8 cellular contexts compared by ENCODE assay signal in genomic region chr17:65100316-65101140, GRCh38. TPM values are rescaled to one million over a fixed set of nuclear protein-coding genes. Genes with fewer than 3 reads are reported as not detected.
A peak's percentile ranks its signal among the peaks of the same experiment; 100 is the strongest.
DNase-seq lines count a peak whose midpoint lies in the region; ATAC-seq, FAIRE-seq and TF ChIP-seq lines count a peak whose summit lies in the region.

No MANE protein-coding gene starts in this region.

- POLR2A ChIA-PET in CD8-positive, alpha-beta T cell (lab: Charles Lee): interaction anchor here (0.6 to 2.3 kb wide), 5 partner anchors 44 to 181 kb away, joined by 3 to 7 read pairs (median 4); partner anchors contain the start of gene LRRC37A3
- POLR2A ChIA-PET in endothelial cell of umbilical vein (lab: Charles Lee): interaction anchor here (1.5 kb wide), 1 partner anchor 125 kb away, joined by 4 read pairs; no protein-coding TSS in a partner anchor

- H3K4me3 ChIP-seq in CD8-positive, alpha-beta T cell (ENCODE audit: low read depth, low read length): peak overlapping the region; percentile 38
- H3K4me3 ChIP-seq in HL-60 (replicated peaks; ENCODE audit: insufficient read depth, low read length): peak overlapping the region; percentile 39
- peak overlapping the region; percentile 20 to 37 (median 32) for H3K4me3 ChIP-seq in endothelial cell of umbilical vein (replicated peaks in 1 of 3; ENCODE audit: insufficient read depth in 1 of 3, low read depth in 1 of 3, low read length in 3 of 3)

- H3K9me3 Mint-ChIP-seq in CD8-positive, alpha-beta T cell: no peaks in the 10 kb centered on the region
- no peaks in the 10 kb centered on the region for H3K9me3 Mint-ChIP-seq in activated CD8-positive, alpha-beta memory T cell treated with anti-CD3 and anti-CD28 coated beads, Interleukin-2, amount 10 ng/mL, durations not matched to agents 7 days and 5 days (ENCODE audit: low read depth)

- CTCF ChIA-PET in CD8-positive, alpha-beta T cell (lab: Charles Lee): interaction anchor here (0.6 to 3.3 kb wide), 33 partner anchors 9 to 567 kb away, joined by 3 to 26 read pairs (median 5); partner anchors contain the start of genes GNA13, LRRC37A3 and RGS9
- CTCF ChIA-PET in activated CD8-positive, alpha-beta memory T cell treated with anti-CD3 and anti-CD28 coated beads, Interleukin-2, amount 10 ng/mL, durations not matched to agents 7 days and 5 days (lab: Charles Lee): interaction anchor here (0.6 to 4.0 kb wide), 44 partner anchors 9 to 456 kb away, joined by 3 to 35 read pairs (median 5); partner anchors contain the start of genes GNA13, LRRC37A3 and RGS9
- CTCF ChIA-PET in endothelial cell of umbilical vein (lab: Charles Lee): interaction anchor here (0.6 to 3.7 kb wide), 44 partner anchors 8 to 173 kb away, joined by 3 to 43 read pairs (median 5); partner anchors contain the start of genes GNA13 and RGS9

- TF ChIP-seq POLR2A in endothelial cell of umbilical vein (IDR thresholded peaks at IDR 0.05; ENCODE audit: low read depth, low read length): no peak

- H3K27me3 ChIP-seq in CD8-positive, alpha-beta T cell (ENCODE audit: insufficient read depth, low read length): no peaks in the 10 kb centered on the region
- H3K27me3 ChIP-seq in HL-60 (ENCODE audit: insufficient read depth, poor library complexity, severe bottlenecking): no peaks in the 10 kb centered on the region
- H3K27me3 ChIP-seq in endothelial cell of umbilical vein (ENCODE audit: control insufficient read depth in 2 of 2, insufficient read depth in 2 of 2, low read length in 2 of 2): peaks cover 0 to 5% of the 10 kb centered on the region in 2 experiments

- peak; percentile 87 for ATAC-seq in CD8-positive, alpha-beta T cell
- ATAC-seq in GM19467 (IDR thresholded peaks at IDR 0.05; ENCODE audit: unreplicated experiment): peak; percentile 66
- ATAC-seq in activated CD8-positive, alpha-beta memory T cell treated with anti-CD3 and anti-CD28 coated beads, Interleukin-2, amount 10 ng/mL, durations not matched to agents 7 days and 5 days: peak; percentile 92

- H3K4me2 ChIP-seq in endothelial cell of umbilical vein (ENCODE audit: insufficient read depth, low read length): peak overlapping the region; percentile 64

- peak overlapping the region; percentile 95 for H2AFZ ChIP-seq in endothelial cell of umbilical vein (ENCODE audit: low read depth, low read length)

- no peaks in the 10 kb centered on the region for H3K27me3 Mint-ChIP-seq in CD8-positive, alpha-beta T cell (ENCODE audit: low read depth)
- H3K27me3 Mint-ChIP-seq in activated CD8-positive, alpha-beta memory T cell treated with anti-CD3 and anti-CD28 coated beads, Interleukin-2, amount 10 ng/mL, durations not matched to agents 7 days and 5 days: peaks cover 5% of the 10 kb centered on the region

- H4K20me1 ChIP-seq in endothelial cell of umbilical vein (replicated peaks; ENCODE audit: control insufficient read depth, extremely low read depth, insufficient read depth, low read length): no peaks in the 10 kb centered on the region

- peaks cover 19% of the 10 kb centered on the region for H3K4me1 Mint-ChIP-seq in CD8-positive, alpha-beta T cell (ENCODE audit: low read depth)
- peaks cover 22% of the 10 kb centered on the region for H3K4me1 Mint-ChIP-seq in activated CD8-positive, alpha-beta memory T cell treated with anti-CD3 and anti-CD28 coated beads, Interleukin-2, amount 10 ng/mL, durations not matched to agents 7 days and 5 days

- peak overlapping the region; percentile 36 for H3K27ac ChIP-seq in CD8-positive, alpha-beta T cell (ENCODE audit: low read depth, low read length)
- H3K27ac ChIP-seq in HL-60 (replicated peaks) (no peak overlapping the region), endothelial cell of umbilical vein (ENCODE audit: insufficient read depth, low read depth, low read length) (no peak overlapping the region)

- H3K4me1 ChIP-seq in CD8-positive, alpha-beta T cell (ENCODE audit: insufficient read depth, low read length): peaks cover 11% of the 10 kb centered on the region
- peaks cover 8% of the 10 kb centered on the region for H3K4me1 ChIP-seq in endothelial cell of umbilical vein (ENCODE audit: control insufficient read depth, extremely low read depth, insufficient read depth, low read length)

- peak overlapping the region; percentile 88 for H3K27ac Mint-ChIP-seq in CD8-positive, alpha-beta T cell
- H3K27ac Mint-ChIP-seq in activated CD8-positive, alpha-beta memory T cell treated with anti-CD3 and anti-CD28 coated beads, Interleukin-2, amount 10 ng/mL, durations not matched to agents 7 days and 5 days: peak overlapping the region; percentile 90

- dilution Hi-C loops in endothelial cell of umbilical vein (cut with MboI; ENCODE audit: extremely low pct_ligation_motif_present, low sequenced_read_pairs): no loop called here

- FAIRE-seq in endothelial cell of umbilical vein (lab: Jason Lieb, UNC): peak; percentile 94

- intact Hi-C loops in CD8-positive, alpha-beta T cell (cut with DNase I, micrococcal nuclease): loop anchor here (1.0 to 10.0 kb wide), 13 partner anchors 22 to 256 kb away; partner anchors contain the start of genes GNA13 (in 2 of the 2), RGS9 (in 2 of the 2) and LRRC37A3 (in 1 of the 2)
- intact Hi-C loops in endothelial cell of umbilical vein (cut with micrococcal nuclease): loop anchor here (1.0 to 5.0 kb wide), 5 partner anchors 36 to 126 kb away; partner anchors contain the start of gene RGS9

- H3K79me2 ChIP-seq in endothelial cell of umbilical vein (ENCODE audit: control insufficient read depth, insufficient read depth, low read length): no peaks in the 10 kb centered on the region

- H3K9me3 ChIP-seq in CD8-positive, alpha-beta T cell (ENCODE audit: low read length): no peaks in the 10 kb centered on the region
- no peaks in the 10 kb centered on the region for H3K9me3 ChIP-seq in endothelial cell of umbilical vein (replicated peaks; ENCODE audit: control insufficient read depth, insufficient read depth, low read length)

- peak overlapping the region; percentile 46 for H3K9ac ChIP-seq in endothelial cell of umbilical vein (replicated peaks; ENCODE audit: extremely low read depth, insufficient read depth, low read length)

- peak; percentile 72 for TF ChIP-seq CTCF in CD8-positive, alpha-beta T cell (IDR thresholded peaks at IDR 0.05)
- TF ChIP-seq CTCF in HL-60 (IDR thresholded peaks at IDR 0.05; ENCODE audit: insufficient read depth, low read length) (peak; percentile 69), endothelial cell of umbilical vein (IDR thresholded peaks at IDR 0.05; ENCODE audit: extremely low read depth in 1 of 2, insufficient read depth in 1 of 2, low read depth in 1 of 2, low read length in 2 of 2) (peak; percentile 82 to 88)

- no peaks in the 10 kb centered on the region for H3K36me3 ChIP-seq in CD8-positive, alpha-beta T cell (ENCODE audit: insufficient read depth, low read length)
- H3K36me3 ChIP-seq in endothelial cell of umbilical vein (ENCODE audit: control insufficient read depth in 2 of 2, extremely low read depth in 1 of 2, insufficient read depth in 2 of 2, low read length in 2 of 2): no peaks in the 10 kb centered on the region

- peak overlapping the region; percentile 84 for H3K4me3 Mint-ChIP-seq in CD8-positive, alpha-beta T cell
- peak overlapping the region; percentile 77 for H3K4me3 Mint-ChIP-seq in activated CD8-positive, alpha-beta memory T cell treated with anti-CD3 and anti-CD28 coated beads, Interleukin-2, amount 10 ng/mL, durations not matched to agents 7 days and 5 days

- no TSS peak for BruUV-seq in endothelial cell of umbilical vein (replicated peaks; lab: Mats Ljungman, UMichigan)

- H3K9me1 ChIP-seq in endothelial cell of umbilical vein (replicated peaks; ENCODE audit: control insufficient read depth, extremely low read depth, insufficient read depth, low read length): no peaks in the 10 kb centered on the region

- peak; percentile 62 to 90 (median 82) for DNase-seq in CD8-positive, alpha-beta T cell
- DNase-seq in HL-60 (ENCODE audit: low read depth in 1 of 2, low spot score in 1 of 2): peak; percentile 55 to 63
- DNase-seq in NOMO-1 treated with DMSO at 0.1 percent for 48 hours (lab: John Stamatoyannopoulos, UW; ENCODE audit: unreplicated experiment): peak; percentile 82
- DNase-seq in activated CD8-positive, alpha-beta memory T cell treated with anti-CD3 and anti-CD28 coated beads, Interleukin-2, amount 10 ng/mL, durations not matched to agents 7 days and 5 days: peak; percentile 85
- DNase-seq in endothelial cell of umbilical vein (ENCODE audit: low read depth, low spot score): peak; percentile 66
- DNase-seq in middle frontal gyrus (ENCODE audit: extremely low spot score, low spot score): peak; percentile 66
- peak; percentile 66 to 73 for DNase-seq in stimulated activated CD8-positive, alpha-beta memory T cell treated with anti-CD3 and anti-CD28 coated beads, Interleukin-2, amount 100 ng/mL, for 48 hours (ENCODE audit: low read depth in 2 of 2)

- H3K36me3 Mint-ChIP-seq in CD8-positive, alpha-beta T cell: no peaks in the 10 kb centered on the region
- H3K36me3 Mint-ChIP-seq in activated CD8-positive, alpha-beta memory T cell treated with anti-CD3 and anti-CD28 coated beads, Interleukin-2, amount 10 ng/mL, durations not matched to agents 7 days and 5 days: no peaks in the 10 kb centered on the region

RNA-seq across cellular contexts. Expression of gene RGS9, which starts 36.6 kb away (rescaled TPM):
- total RNA-seq in CD8-positive, alpha-beta T cell: 1 to 10 TPM; 1.1 to 1.6 TPM
- total RNA-seq in activated CD8-positive, alpha-beta memory T cell treated with anti-CD3 and anti-CD28 coated beads, Interleukin-2, amount 10 ng/mL, durations not matched to agents 7 days and 5 days: 10 to 100 TPM in 1 of 2 experiments, 1 to 10 TPM in 1; 4.7 to 16.0 TPM
- total RNA-seq in endothelial cell of umbilical vein: 1.4 and 1.7 TPM in 2 replicates
- polyA plus RNA-seq in endothelial cell of umbilical vein: 0.61 and 0.75 TPM in 2 replicates
- 0.79 and 1.0 TPM in 2 replicates for polyA plus RNA-seq in endothelial cell of umbilical vein (2011; cell fraction: cytosol; rRNA removed)
- 0.91 and 1.2 TPM in 2 replicates for polyA plus RNA-seq in endothelial cell of umbilical vein (2011; cell fraction: nucleus; rRNA removed)
- 0.50 and 0.83 TPM in 2 replicates for polyA plus RNA-seq in endothelial cell of umbilical vein (2012)
- polyA minus RNA-seq in endothelial cell of umbilical vein: 0.68 and 0.85 TPM in 2 replicates
- not detected for polyA minus RNA-seq in endothelial cell of umbilical vein (2011; cell fraction: cytosol; rRNA and poly(A)+ RNA removed)
- polyA minus RNA-seq in endothelial cell of umbilical vein (2011; cell fraction: nucleus; rRNA and poly(A)+ RNA removed): 0.38 TPM in 1 of 2 replicates, not detected in the other

RNA-seq across cellular contexts. Expression of gene GNA13, which starts 44.0 kb away (rescaled TPM):
- 100 to 1,000 TPM; 173 to 185 TPM for total RNA-seq in CD8-positive, alpha-beta T cell
- total RNA-seq in activated CD8-positive, alpha-beta memory T cell treated with anti-CD3 and anti-CD28 coated beads, Interleukin-2, amount 10 ng/mL, durations not matched to agents 7 days and 5 days: 10 to 100 TPM; 78.2 to 79.9 TPM
- 36.4 and 40.1 TPM in 2 replicates for total RNA-seq in endothelial cell of umbilical vein
- 15.1 and 17.1 TPM in 2 replicates for polyA plus RNA-seq in endothelial cell of umbilical vein
- 18.5 and 19.1 TPM in 2 replicates for polyA plus RNA-seq in endothelial cell of umbilical vein (2011; cell fraction: cytosol; rRNA removed)
- 11.9 and 16.8 TPM in 2 replicates for polyA plus RNA-seq in endothelial cell of umbilical vein (2011; cell fraction: nucleus; rRNA removed)
- 26.7 and 33.7 TPM in 2 replicates for polyA plus RNA-seq in endothelial cell of umbilical vein (2012)
- 33.1 and 38.6 TPM in 2 replicates for polyA minus RNA-seq in endothelial cell of umbilical vein
- polyA minus RNA-seq in endothelial cell of umbilical vein (2011; cell fraction: cytosol; rRNA and poly(A)+ RNA removed): 25.4 TPM
- 18.2 and 24.7 TPM in 2 replicates for polyA minus RNA-seq in endothelial cell of umbilical vein (2011; cell fraction: nucleus; rRNA and poly(A)+ RNA removed)
